Comparison of ENCODE assay signal across 1 cellular context in genomic region chr22:30210235-30210831, GRCh38.
TF ChIP-seq lines count a peak whose summit lies in the region.

No MANE protein-coding gene starts in this region.

TF ChIP-seq in SK-N-SH treated with all-trans-retinoic acid at 6 μM for 48 hours, 23 proteins besides CTCF, POLR2A, EP300 and RAD21 (continued from another document):
- TF ChIP-seq, protein P1, sequence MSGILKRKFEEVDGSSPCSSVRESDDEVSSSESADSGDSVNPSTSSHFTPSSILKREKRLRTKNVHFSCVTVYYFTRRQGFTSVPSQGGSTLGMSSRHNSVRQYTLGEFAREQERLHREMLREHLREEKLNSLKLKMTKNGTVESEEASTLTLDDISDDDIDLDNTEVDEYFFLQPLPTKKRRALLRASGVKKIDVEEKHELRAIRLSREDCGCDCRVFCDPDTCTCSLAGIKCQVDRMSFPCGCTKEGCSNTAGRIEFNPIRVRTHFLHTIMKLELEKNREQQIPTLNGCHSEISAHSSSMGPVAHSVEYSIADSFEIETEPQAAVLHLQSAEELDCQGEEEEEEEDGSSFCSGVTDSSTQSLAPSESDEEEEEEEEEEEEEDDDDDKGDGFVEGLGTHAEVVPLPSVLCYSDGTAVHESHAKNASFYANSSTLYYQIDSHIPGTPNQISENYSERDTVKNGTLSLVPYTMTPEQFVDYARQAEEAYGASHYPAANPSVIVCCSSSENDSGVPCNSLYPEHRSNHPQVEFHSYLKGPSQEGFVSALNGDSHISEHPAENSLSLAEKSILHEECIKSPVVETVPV (CRISPR knock-in tag; IDR thresholded peaks at IDR 0.05) = no peak
- TF ChIP-seq ZFP30 (CRISPR knock-in tag; IDR thresholded peaks at IDR 0.05) (no peak), TOX (CRISPR knock-in tag; IDR thresholded peaks at IDR 0.05; ENCODE audit: borderline replicate concordance) (no peak), GLIS3 (CRISPR knock-in tag; IDR thresholded peaks at IDR 0.05) (no peak), ZNF70 (CRISPR knock-in tag; IDR thresholded peaks at IDR 0.05) (no peak), SNAI2 (CRISPR knock-in tag; IDR thresholded peaks at IDR 0.05) (peak; percentile 35; the same call in 1 of the 2 replicates)
- TF ChIP-seq, protein P2, sequence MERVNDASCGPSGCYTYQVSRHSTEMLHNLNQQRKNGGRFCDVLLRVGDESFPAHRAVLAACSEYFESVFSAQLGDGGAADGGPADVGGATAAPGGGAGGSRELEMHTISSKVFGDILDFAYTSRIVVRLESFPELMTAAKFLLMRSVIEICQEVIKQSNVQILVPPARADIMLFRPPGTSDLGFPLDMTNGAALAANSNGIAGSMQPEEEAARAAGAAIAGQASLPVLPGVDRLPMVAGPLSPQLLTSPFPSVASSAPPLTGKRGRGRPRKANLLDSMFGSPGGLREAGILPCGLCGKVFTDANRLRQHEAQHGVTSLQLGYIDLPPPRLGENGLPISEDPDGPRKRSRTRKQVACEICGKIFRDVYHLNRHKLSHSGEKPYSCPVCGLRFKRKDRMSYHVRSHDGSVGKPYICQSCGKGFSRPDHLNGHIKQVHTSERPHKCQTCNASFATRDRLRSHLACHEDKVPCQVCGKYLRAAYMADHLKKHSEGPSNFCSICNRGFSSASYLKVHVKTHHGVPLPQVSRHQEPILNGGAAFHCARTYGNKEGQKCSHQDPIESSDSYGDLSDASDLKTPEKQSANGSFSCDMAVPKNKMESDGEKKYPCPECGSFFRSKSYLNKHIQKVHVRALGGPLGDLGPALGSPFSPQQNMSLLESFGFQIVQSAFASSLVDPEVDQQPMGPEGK (CRISPR knock-in tag; IDR thresholded peaks at IDR 0.05; ENCODE audit: borderline replicate concordance) = no peak
- TF ChIP-seq, protein P3, sequence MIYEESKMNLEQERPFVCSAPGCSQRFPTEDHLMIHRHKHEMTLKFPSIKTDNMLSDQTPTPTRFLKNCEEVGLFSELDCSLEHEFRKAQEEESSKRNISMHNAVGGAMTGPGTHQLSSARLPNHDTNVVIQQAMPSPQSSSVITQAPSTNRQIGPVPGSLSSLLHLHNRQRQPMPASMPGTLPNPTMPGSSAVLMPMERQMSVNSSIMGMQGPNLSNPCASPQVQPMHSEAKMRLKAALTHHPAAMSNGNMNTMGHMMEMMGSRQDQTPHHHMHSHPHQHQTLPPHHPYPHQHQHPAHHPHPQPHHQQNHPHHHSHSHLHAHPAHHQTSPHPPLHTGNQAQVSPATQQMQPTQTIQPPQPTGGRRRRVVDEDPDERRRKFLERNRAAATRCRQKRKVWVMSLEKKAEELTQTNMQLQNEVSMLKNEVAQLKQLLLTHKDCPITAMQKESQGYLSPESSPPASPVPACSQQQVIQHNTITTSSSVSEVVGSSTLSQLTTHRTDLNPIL (CRISPR knock-in tag; IDR thresholded peaks at IDR 0.05; ENCODE audit: low read depth) = no peak
TF ChIP-seq in SK-N-SH treated with all-trans-retinoic acid at 6 μM for 48 hours: peak in this region for 4.
